Comparison of ENCODE assay signal across 8 cellular contexts in the genomic region with DNA sequence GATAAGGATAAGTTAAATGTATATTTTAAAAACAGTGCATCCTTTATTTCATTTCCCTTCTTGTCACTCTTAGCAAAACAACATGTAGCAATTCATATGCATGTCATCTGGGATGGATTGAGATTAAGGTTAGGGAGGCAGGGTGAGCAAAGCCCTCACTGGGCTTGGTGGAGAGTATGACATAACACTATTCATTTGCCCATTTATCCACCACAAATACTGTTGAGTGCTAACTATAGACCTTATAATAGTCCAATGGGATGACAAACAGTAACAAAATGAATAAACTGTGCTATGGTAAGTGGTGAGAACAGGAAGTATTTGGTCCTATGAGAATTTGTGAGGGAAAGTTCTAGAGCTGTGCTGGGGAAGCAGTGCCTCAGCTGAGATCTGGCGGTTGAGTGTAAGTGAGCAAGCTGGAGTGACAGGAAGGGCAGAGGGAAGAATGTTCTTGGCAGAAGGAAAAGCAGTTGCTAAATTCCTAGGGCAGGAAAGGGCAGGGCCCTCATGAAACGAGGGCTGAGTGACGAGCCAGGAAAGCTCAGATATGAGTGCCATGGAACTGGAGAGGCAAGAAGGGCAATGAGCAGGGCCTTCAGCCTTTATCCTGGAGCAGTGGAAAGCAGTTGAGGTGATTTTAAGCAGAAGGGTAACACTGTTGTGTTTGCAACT. TPM values are rescaled to one million over a fixed set of nuclear protein-coding genes. Genes with fewer than 3 reads are reported as not detected.
A peak's percentile ranks its signal among the peaks of the same experiment; 100 is the strongest.
DNase-seq lines count a peak whose midpoint lies in the region; TF ChIP-seq lines count a peak whose summit lies in the region.

No MANE protein-coding gene starts in this region.

- H3K27me3 ChIP-seq in ascending aorta (no peaks in the 10 kb centered on the region), cardiac muscle cell (no peaks in the 10 kb centered on the region)

- intact Hi-C loops in ascending aorta (cut with DNase I), result loop anchor here (5.0 to 10.0 kb wide), 2 partner anchors 345 to 1178 kb away; no protein-coding TSS in a partner anchor

- TF ChIP-seq CTCF in ascending aorta (IDR thresholded peaks at IDR 0.05) (no peak), cardiac muscle cell (IDR thresholded peaks at IDR 0.05; ENCODE audit: low read depth, low read length) (no peak)

- peak; percentile 9 for DNase-seq in ELR (ENCODE audit: low read depth)
- DNase-seq in ascending aorta (ENCODE audit: low spot score in 2 of 2), result peak; percentile 13 to 86
- DNase-seq in cardiac muscle cell (ENCODE audit: low read depth in 1 of 2, low spot score in 1 of 2), result peak; percentile 39 to 87
- DNase-seq in pulmonary artery endothelial cell (ENCODE audit: low read depth, low spot score), result peak; percentile 62
- no peak for DNase-seq in SIG-M5 treated with dmso at 0.1 percent for 504 hours (lab: John Stamatoyannopoulos, UW; ENCODE audit: unreplicated experiment)
- DNase-seq in NCI-H2196 treated with DMSO at 0.1 percent for 48 hours (lab: John Stamatoyannopoulos, UW; ENCODE audit: unreplicated experiment), result no peak
- no peak for DNase-seq in GM03348 (ENCODE audit: low spot score)
- no peak for DNase-seq in mesenteric fat pad (ENCODE audit: low spot score)

- H3K4me3 ChIP-seq in ascending aorta, result no peak overlapping the region
- H3K4me3 ChIP-seq in cardiac muscle cell, result no peak overlapping the region

- peak overlapping the region; percentile 51 to 79 for H3K27ac ChIP-seq in ascending aorta
- H3K27ac ChIP-seq in cardiac muscle cell, result peak overlapping the region; percentile 82

- no peaks in the 10 kb centered on the region for H3K9me3 ChIP-seq in ascending aorta
- no peaks in the 10 kb centered on the region for H3K9me3 ChIP-seq in cardiac muscle cell (ENCODE audit: low read depth)

- H3K4me1 ChIP-seq in ascending aorta (peaks cover 13 to 36% of the 10 kb centered on the region in 2 donors), cardiac muscle cell (ENCODE audit: low read depth) (peaks cover 40% of the 10 kb centered on the region)

- H3K36me3 ChIP-seq in ascending aorta (peaks cover 0 to 13% of the 10 kb centered on the region in 2 donors), cardiac muscle cell (peaks cover 7% of the 10 kb centered on the region)

RNA-seq across cellular contexts. Expression of gene HSD17B12, which starts 6.7 kb away (rescaled TPM):
- total RNA-seq in ascending aorta (48.2 TPM), cardiac muscle cell (52.4 and 68.9 TPM in 2 replicates), pulmonary artery endothelial cell (125 and 134 TPM in 2 replicates), mesenteric fat pad (110 TPM)
- 89.0 and 99.4 TPM in 2 replicates for polyA plus RNA-seq in cardiac muscle cell

Comparison
In these comparisons a context has a peak if more than half of its experiments do, and no peak if none do; other contexts are left out.
1. DNase-seq: peak in ELR (single experiment), ascending aorta (2 of 2), cardiac muscle cell (2 of 2) and pulmonary artery endothelial cell (single experiment); none in SIG-M5 treated with dmso at 0.1 percent for 504 hours (single experiment), NCI-H2196 treated with DMSO at 0.1 percent for 48 hours (single experiment), GM03348 (single experiment) and mesenteric fat pad (single experiment).